In the genomic region with DNA sequence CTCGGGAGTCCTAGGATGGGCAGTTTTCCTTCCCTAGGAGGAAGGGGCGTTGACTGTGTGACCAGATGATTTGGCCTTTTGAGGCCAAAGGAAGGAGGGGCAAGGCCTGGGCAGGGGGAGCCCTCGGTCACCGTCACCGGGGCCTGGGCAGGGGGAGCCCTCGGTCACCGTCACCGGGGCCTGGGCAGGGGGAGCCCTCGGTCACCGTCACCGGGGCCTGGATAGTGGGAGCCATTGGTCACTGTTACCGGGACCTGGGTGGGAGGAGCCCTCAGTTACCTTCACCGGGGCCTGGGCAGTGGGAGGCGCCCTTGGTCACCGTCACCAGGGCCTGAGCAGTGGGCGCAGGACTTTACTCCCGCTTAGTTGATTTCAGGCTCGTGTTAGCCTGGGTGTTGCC, we compare ENCODE assay signal across 32 cellular contexts. TPM values are rescaled to one million over a fixed set of nuclear protein-coding genes. Genes with fewer than 3 reads are reported as not detected.
"Had no signal": no experiment of that assay in that cellular context is flagged by ENCODE, and none has a peak within 500 bp of the region (broad histone marks: within the 10 kb centered on the region; RNA-seq: fewer than 3 reads in every experiment).

No MANE protein-coding gene starts in this region.

- H3K27ac ChIP-seq: ascending aorta, breast epithelium, cardiac muscle cell, esophagus muscularis mucosa, foreskin keratinocyte, gastrocnemius medialis, WERI-Rb-1 had no signal

- H3K36me3 ChIP-seq: cardiac muscle cell had no signal

- H3K27me3 ChIP-seq: ascending aorta, breast epithelium, cardiac muscle cell, esophagus muscularis mucosa, foreskin keratinocyte, gastrocnemius medialis had no signal

- H3K9me3 Mint-ChIP-seq: activated B cell treated with CpG ODN at 0.5 μM for 24 hours; activated CD8-positive, alpha-beta T cell treated with anti-CD3 and anti-CD28 coated beads for 36 hours; activated naive CD4-positive, alpha-beta T cell treated with anti-CD3 and anti-CD28 coated beads, Interleukin-2, amount 10 ng/mL, durations not matched to agents 7 days and 5 days; activated naive CD4-positive, alpha-beta T cell treated with anti-CD3 and anti-CD28 coated beads, Interleukin-2, amount 50 U/mL, for 72 hours; activated naive CD8-positive, alpha-beta T cell treated with anti-CD3 and anti-CD28 coated beads, Interleukin-2, amount 10 ng/mL, durations not matched to agents 7 days and 5 days; activated T-cell treated with anti-CD3 and anti-CD28 coated beads, Interleukin-2, amount 50 U/mL, for 4 hours; brain; central memory CD8-positive, alpha-beta T cell; effector memory CD8-positive, alpha-beta T cell; T-helper 2 cell treated with Interferon-gamma antibody and Interleukin-4, amounts not matched to agents 5 μg/mL and 100 μg/mL, for 36 hours had no signal

- H3K9me3 ChIP-seq: ascending aorta, breast epithelium, esophagus muscularis mucosa, gastrocnemius medialis had no signal

- ATAC-seq: activated CD4-positive, CD25-positive, alpha-beta regulatory T cell treated with anti-CD3 and anti-CD28 coated beads, Interleukin-2, amount 50 U/mL, for 24 hours; activated CD8-positive, alpha-beta T cell treated with anti-CD3 and anti-CD28 coated beads for 36 hours; activated naive CD4-positive, alpha-beta T cell treated with anti-CD3 and anti-CD28 coated beads, Interleukin-2, amount 50 U/mL, for 72 hours; activated T-cell treated with anti-CD3 and anti-CD28 coated beads, Interleukin-2, amount 50 U/mL, for 4 hours; effector memory CD8-positive, alpha-beta T cell; foreskin keratinocyte; gastrocnemius medialis; T-helper 17 cell had no signal

- H3K27ac Mint-ChIP-seq: activated B cell treated with CpG ODN at 0.5 μM for 24 hours; activated CD8-positive, alpha-beta T cell treated with anti-CD3 and anti-CD28 coated beads for 36 hours; activated naive CD4-positive, alpha-beta T cell treated with anti-CD3 and anti-CD28 coated beads, Interleukin-2, amount 10 ng/mL, durations not matched to agents 7 days and 5 days; activated naive CD4-positive, alpha-beta T cell treated with anti-CD3 and anti-CD28 coated beads, Interleukin-2, amount 50 U/mL, for 72 hours; activated naive CD8-positive, alpha-beta T cell treated with anti-CD3 and anti-CD28 coated beads, Interleukin-2, amount 10 ng/mL, durations not matched to agents 7 days and 5 days; brain; effector memory CD8-positive, alpha-beta T cell; T-helper 17 cell; T-helper 2 cell treated with Interferon-gamma antibody and Interleukin-4, amounts not matched to agents 5 μg/mL and 100 μg/mL, for 36 hours had no signal

- H3K27me3 Mint-ChIP-seq: activated B cell treated with CpG ODN at 0.5 μM for 24 hours; activated CD8-positive, alpha-beta T cell treated with anti-CD3 and anti-CD28 coated beads for 36 hours; activated naive CD4-positive, alpha-beta T cell treated with anti-CD3 and anti-CD28 coated beads, Interleukin-2, amount 10 ng/mL, durations not matched to agents 7 days and 5 days; activated naive CD8-positive, alpha-beta T cell treated with anti-CD3 and anti-CD28 coated beads, Interleukin-2, amount 10 ng/mL, durations not matched to agents 7 days and 5 days; brain; central memory CD8-positive, alpha-beta T cell; effector memory CD8-positive, alpha-beta T cell; T-helper 17 cell had no signal

- H3K4me3 Mint-ChIP-seq: activated B cell treated with CpG ODN at 0.5 μM for 24 hours; activated CD8-positive, alpha-beta T cell treated with anti-CD3 and anti-CD28 coated beads for 36 hours; activated naive CD4-positive, alpha-beta T cell treated with anti-CD3 and anti-CD28 coated beads, Interleukin-2, amount 10 ng/mL, durations not matched to agents 7 days and 5 days; activated naive CD8-positive, alpha-beta T cell treated with anti-CD3 and anti-CD28 coated beads, Interleukin-2, amount 10 ng/mL, durations not matched to agents 7 days and 5 days; activated T-cell treated with anti-CD3 and anti-CD28 coated beads, Interleukin-2, amount 50 U/mL, for 4 hours; brain; central memory CD8-positive, alpha-beta T cell; effector memory CD8-positive, alpha-beta T cell; T-helper 17 cell; T-helper 2 cell treated with Interferon-gamma antibody and Interleukin-4, amounts not matched to agents 5 μg/mL and 100 μg/mL, for 36 hours had no signal

- H3K4me1 ChIP-seq: ascending aorta, breast epithelium, foreskin keratinocyte, gastrocnemius medialis had no signal

- H3K4me3 ChIP-seq: ascending aorta, breast epithelium, cardiac muscle cell, esophagus muscularis mucosa, gastrocnemius medialis had no signal

- DNase-seq: activated B cell treated with CpG ODN at 0.5 μM for 24 hours; activated CD4-positive, alpha-beta T cell treated with anti-CD3 and anti-CD28 coated beads for 48 hours; activated CD4-positive, alpha-beta T cell treated with anti-CD3 and anti-CD28 coated beads, Interleukin-2, amount 50 U/mL, for 1 hour; activated CD4-positive, alpha-beta T cell treated with anti-CD3 and anti-CD28 coated beads, Interleukin-2, amount 50 U/mL, for 48 hours; activated CD8-positive, alpha-beta memory T cell treated with anti-CD3 and anti-CD28 coated beads for 24 hours; activated CD8-positive, alpha-beta T cell treated with anti-CD3 and anti-CD28 coated beads for 36 hours; activated gamma-delta T cell; activated naive CD4-positive, alpha-beta T cell; activated naive CD4-positive, alpha-beta T cell treated with anti-CD3 and anti-CD28 coated beads, Interleukin-2, amount 10 ng/mL, durations not matched to agents 7 days and 5 days; activated naive CD8-positive, alpha-beta T cell treated with anti-CD3 and anti-CD28 coated beads, Interleukin-2, amount 10 ng/mL, durations not matched to agents 7 days and 5 days; activated T-cell treated with anti-CD3 and anti-CD28 coated beads, Interleukin-2, amount 50 U/mL, for 4 hours; cortex of kidney; dermis blood vessel endothelial cell; effector CD4-positive, alpha-beta T cell; effector memory CD8-positive, alpha-beta T cell; erythroblast; foreskin keratinocyte; gastrocnemius medialis; glutamatergic neuron; T-helper 1 cell; T-helper 17 cell; T1000; WERI-Rb-1 had no signal

- H3K4me1 Mint-ChIP-seq: activated B cell treated with CpG ODN at 0.5 μM for 24 hours, brain, T-helper 17 cell had no signal

RNA-seq across cellular contexts. Expression of gene GAL3ST2, which starts 24.8 kb away (rescaled TPM):
- total RNA-seq: activated B cell treated with CpG ODN at 0.5 μM for 24 hours, ascending aorta, dermis blood vessel endothelial cell, foreskin keratinocyte had no signal

RNA-seq across cellular contexts. Expression of gene NEU4, which starts 57.2 kb away (rescaled TPM):
- total RNA-seq: ascending aorta, dermis blood vessel endothelial cell, foreskin keratinocyte had no signal
